1 cellular context compared by ENCODE assay signal in genomic region chr6:149962461-149963211, GRCh38.
TF ChIP-seq lines count a peak whose summit lies in the region.

No MANE protein-coding gene starts in this region.

TF ChIP-seq in K562, 482 proteins besides CTCF, POLR2A, EP300 and RAD21 (continued from another document):
- TF ChIP-seq, protein P1, sequence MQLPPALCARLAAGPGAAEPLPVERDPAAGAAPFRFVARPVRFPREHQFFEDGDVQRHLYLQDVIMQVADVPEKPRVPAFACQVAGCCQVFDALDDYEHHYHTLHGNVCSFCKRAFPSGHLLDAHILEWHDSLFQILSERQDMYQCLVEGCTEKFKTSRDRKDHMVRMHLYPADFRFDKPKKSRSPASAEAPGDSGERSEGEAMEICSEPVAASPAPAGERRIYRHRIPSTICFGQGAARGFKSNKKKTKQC (CRISPR knock-in tag; IDR thresholded peaks at IDR 0.05), result peak; percentile 51; the same call in 1 of the 2 replicates
- TF ChIP-seq ZBTB33 (CRISPR knock-in tag; IDR thresholded peaks at IDR 0.05), result no peak
